7 cellular contexts compared by ENCODE assay signal in the genomic region with DNA sequence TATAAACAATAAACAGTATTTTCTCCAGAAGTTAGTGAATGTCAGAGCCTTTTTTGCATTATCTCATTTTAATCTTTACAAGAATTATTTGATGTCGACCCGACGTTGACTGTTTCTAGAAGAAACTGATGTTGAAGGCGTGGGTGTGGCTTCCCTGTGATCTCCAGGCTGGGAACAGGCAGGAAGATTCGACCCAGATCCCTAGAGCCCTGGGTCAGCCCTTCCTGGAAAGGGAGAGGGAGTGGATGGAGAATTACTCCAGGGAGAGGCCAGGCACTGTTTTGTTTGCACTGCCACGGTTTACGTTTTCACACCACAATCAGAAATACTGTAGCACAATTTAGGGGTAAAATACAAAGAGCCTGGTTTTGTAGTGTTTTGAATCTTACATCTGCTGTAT.
"Had no signal": no experiment of that assay in that cellular context is flagged by ENCODE, and none has a peak within 500 bp of the region (broad histone marks: within the 10 kb centered on the region; RNA-seq: fewer than 3 reads in every experiment).

No MANE protein-coding gene starts in this region.

- H3K9ac ChIP-seq: GM23248 had no signal

- H3K27ac ChIP-seq: GM23248 had no signal

- H3K27ac Mint-ChIP-seq: HFFc6 had no signal

- DNase-seq: GM23248, GOT3, H7, HCEC 1CT, HFFc6, IMR-90 had no signal

- H3K4me3 ChIP-seq: GM23248, K562 had no signal

- H3K4me3 Mint-ChIP-seq: HFFc6 had no signal

- ATAC-seq: K562 had no signal

- H2AFZ ChIP-seq: GM23248 had no signal
